9 cellular contexts compared by ENCODE assay signal in the genomic region with DNA sequence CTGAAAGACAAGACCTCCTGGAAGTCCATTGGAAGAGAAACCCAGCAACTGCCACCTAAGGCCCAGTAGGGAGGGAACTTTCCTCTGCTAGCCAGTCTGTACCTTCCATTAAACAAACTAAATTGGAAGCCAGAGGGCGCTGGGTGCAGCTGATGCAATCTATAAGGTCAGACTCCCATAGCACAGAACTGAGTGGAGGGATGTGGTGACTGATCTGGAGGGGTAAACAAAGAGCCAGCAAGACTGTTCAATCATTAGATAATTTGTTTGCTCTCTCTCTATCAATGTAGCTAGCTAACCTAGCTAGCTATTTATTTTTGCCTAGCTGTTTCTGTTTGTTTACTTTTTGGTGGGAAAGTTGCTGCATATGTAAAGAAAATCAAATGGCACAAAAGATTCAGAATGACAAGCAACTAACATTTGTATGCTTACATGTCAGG.
A peak's percentile ranks its signal among the peaks of the same experiment; 100 is the strongest.
DNase-seq lines count a peak whose midpoint lies in the region; ATAC-seq and TF ChIP-seq lines count a peak whose summit lies in the region.
"Had no signal": no experiment of that assay in that cellular context is flagged by ENCODE, and none has a peak within 500 bp of the region (broad histone marks: within the 10 kb centered on the region; RNA-seq: fewer than 3 reads in every experiment).

No MANE protein-coding gene starts in this region.

- H3K27ac ChIP-seq in IMR-90 (ENCODE audit: insufficient read depth, low read length): peak overlapping the region; percentile 0; the same call in 1 of the 2 replicates

- no peak for TF ChIP-seq POLR2A in IMR-90 (IDR thresholded peaks at IDR 0.05; ENCODE audit: low read depth, low read length)

- H2BK20ac ChIP-seq in IMR-90 (ENCODE audit: low read depth, low read length): peak overlapping the region; percentile 81

- no peak overlapping the region for H2AK9ac ChIP-seq in IMR-90 (replicated peaks; ENCODE audit: low read depth, low read length, poor library complexity)

- no peaks in the 10 kb centered on the region for H3K36me3 Mint-ChIP-seq in nephron progenitor cell (ENCODE audit: low read depth)
- H3K36me3 Mint-ChIP-seq: IgD-negative memory B cell had no signal

- H3K4me3 ChIP-seq in IMR-90 (ENCODE audit: insufficient read depth, low read depth, low read length): no peak overlapping the region

- in situ Hi-C loops in IMR-90 (cut with MboI; ENCODE audit: low sequenced_read_pairs): loop anchor here (5.0 kb wide), 2 partner anchors 971 to 1021 kb away; no protein-coding TSS in a partner anchor

- H4K8ac ChIP-seq in IMR-90 (ENCODE audit: low read depth in 2 of 2, low read length in 2 of 2): peak overlapping the region in 1 of 2 experiments; percentile 53; a peak in 1 of 4 replicates

- H3K4me1 Mint-ChIP-seq in nephron progenitor cell: no peaks in the 10 kb centered on the region
- H3K4me1 Mint-ChIP-seq: IgD-negative memory B cell had no signal

- H4K20me1 ChIP-seq in IMR-90 (ENCODE audit: insufficient read depth, low read length): no peaks in the 10 kb centered on the region

- no CpG with 5 or more reads among the region's 1 CpG for WGBS in IMR-90 (ENCODE audit: extremely low coverage in 2 of 2, insufficient read length in 1 of 2), 2 experiments

- H3K27ac Mint-ChIP-seq in nephron progenitor cell: no peak overlapping the region
- H3K27ac Mint-ChIP-seq: IgD-negative memory B cell had no signal

- H3K4me1 ChIP-seq in IMR-90 (ENCODE audit: control insufficient read depth, insufficient read depth, low read length): peaks cover 8% of the 10 kb centered on the region

- H2AFZ ChIP-seq in IMR-90 (replicated peaks; ENCODE audit: low read length, poor library complexity): peak overlapping the region; percentile 52

- peak overlapping the region; percentile 88 for H3K18ac ChIP-seq in IMR-90 (ENCODE audit: low read depth, low read length)

- TF ChIP-seq RAD21 in IMR-90 (IDR thresholded peaks at IDR 0.05; ENCODE audit: low read length): peak; percentile 51

- BruUV-seq in IMR-90 (replicated peaks; lab: Mats Ljungman, UMichigan): no TSS peak

- H3K9me3 ChIP-seq in IMR-90 (ENCODE audit: control insufficient read depth, insufficient read depth, low read length): no peaks in the 10 kb centered on the region

- H4K91ac ChIP-seq in IMR-90 (ENCODE audit: insufficient read depth, low read depth, low read length): peak overlapping the region; percentile 77

- H2BK5ac ChIP-seq in IMR-90 (ENCODE audit: low read depth, low read length, poor library complexity, severe bottlenecking): no peak overlapping the region

- H3K36me3 ChIP-seq in IMR-90 (ENCODE audit: control insufficient read depth, insufficient read depth, low read length): no peaks in the 10 kb centered on the region

- ATAC-seq in GM18868 (IDR thresholded peaks at IDR 0.05; ENCODE audit: unreplicated experiment) (peak; percentile 87), IMR-90 (ENCODE audit: low read depth) (peak; percentile 36; the same call in 1 of the 2 replicates), GM19328 (IDR thresholded peaks at IDR 0.05; ENCODE audit: unreplicated experiment) (no peak)

- no peaks in the 10 kb centered on the region for H3K9me3 Mint-ChIP-seq in nephron progenitor cell
- H3K9me3 Mint-ChIP-seq: IgD-negative memory B cell had no signal

- DNase-seq in AG20443 (ENCODE audit: low spot score): peak; percentile 18
- DNase-seq in IMR-90: peak; percentile 46
- DNase-seq in T-helper 1 cell: peak in 4 of 5 donors; percentile 1 to 58 (median 11)
- DNase-seq in ecto neural progenitor cell (ENCODE audit: low spot score): peak; percentile 62
- DNase-seq in nephron progenitor cell: peak; percentile 22
- DNase-seq in posterior cingulate gyrus: no peak

- no peak overlapping the region for H3K4me2 ChIP-seq in IMR-90 (ENCODE audit: low read depth, low read length)

- POLR2A ChIA-PET in IMR-90 (lab: Charles Lee; ENCODE audit: unreplicated experiment): no interaction called here

- TF ChIP-seq CTCF in IMR-90 (conservative IDR thresholded peaks at IDR 0.05; ENCODE audit: low read depth, low read length) (peak; percentile 46), nephron progenitor cell (IDR thresholded peaks at IDR 0.05) (peak; percentile 22)

- no peak overlapping the region for H3K56ac ChIP-seq in IMR-90 (ENCODE audit: extremely low read depth, insufficient read depth, low read length)

- H2AK5ac ChIP-seq in IMR-90 (ENCODE audit: low read depth, low read length): peak overlapping the region; percentile 51; the same call in 1 of the 2 replicates

- peaks cover 6% of the 10 kb centered on the region for H3K27me3 Mint-ChIP-seq in nephron progenitor cell (ENCODE audit: low read depth, poor library complexity)
- H3K27me3 Mint-ChIP-seq: IgD-negative memory B cell had no signal

- H3K4ac ChIP-seq in IMR-90 (ENCODE audit: low read depth, low read length): peak overlapping the region; percentile 53; the same call in 1 of the 2 replicates

- H3K23ac ChIP-seq in IMR-90 (ENCODE audit: low read depth, low read length): peak overlapping the region; percentile 57; the same call in 1 of the 2 replicates

- no peak overlapping the region for H3K4me3 Mint-ChIP-seq in nephron progenitor cell
- H3K4me3 Mint-ChIP-seq: IgD-negative memory B cell had no signal

- no peaks in the 10 kb centered on the region for H3K9me1 ChIP-seq in IMR-90 (ENCODE audit: insufficient read depth, low read length)

- H3K9ac ChIP-seq in IMR-90 (ENCODE audit: low read depth, low read length): no peak overlapping the region

- peak overlapping the region; percentile 75; the same call in 1 of the 3 replicates for H2BK15ac ChIP-seq in IMR-90 (ENCODE audit: low read depth, low read length)

- intact Hi-C loops in IMR-90 (cut with micrococcal nuclease): loop anchor here (10.0 kb wide), 4 partner anchors 448 to 1158 kb away; no protein-coding TSS in a partner anchor
- intact Hi-C loops in posterior cingulate gyrus (cut with DNase I): no loop called here

- peak overlapping the region; percentile 57 for H3K14ac ChIP-seq in IMR-90 (replicated peaks; ENCODE audit: low read depth, low read length)

- no peaks in the 10 kb centered on the region for H3K27me3 ChIP-seq in IMR-90 (ENCODE audit: control insufficient read depth, insufficient read depth, low read length)

- CTCF ChIA-PET in IMR-90 (lab: Yijun Ruan, JAX): interaction anchor here (0.5 to 1.3 kb wide), 7 partner anchors 16 to 966 kb away, joined by 3 to 5 read pairs (median 4); no protein-coding TSS in a partner anchor

- H4K5ac ChIP-seq in IMR-90 (ENCODE audit: low read depth, low read length): peak overlapping the region; percentile 70

- dilution Hi-C loops in IMR-90 (cut with HindIII; ENCODE audit: low sequenced_read_pairs, unreplicated experiment): no loop called here

- H3K79me1 ChIP-seq in IMR-90 (ENCODE audit: low read depth in 1 of 2, low read length in 2 of 2): no peaks in the 10 kb centered on the region

- peak overlapping the region; percentile 72 for H2BK120ac ChIP-seq in IMR-90 (ENCODE audit: low read depth, low read length)

TF ChIP-seq in IMR-90, 13 proteins besides CTCF, POLR2A, EP300 and RAD21:
- TF ChIP-seq SMC3 (IDR thresholded peaks at IDR 0.05; ENCODE audit: low read depth, low read length) (peak; percentile 38), MAZ (IDR thresholded peaks at IDR 0.05; ENCODE audit: borderline replicate concordance, low read depth, low read length) (no peak), CEBPB (IDR thresholded peaks at IDR 0.05; ENCODE audit: low read depth, low read length) (peak; percentile 61; the same call in 1 of the 2 replicates), MXI1 (IDR thresholded peaks at IDR 0.05; ENCODE audit: borderline replicate concordance, low read depth, low read length) (no peak), CHD1 (IDR thresholded peaks at IDR 0.05; ENCODE audit: low read depth, low read length) (no peak)

Comparison
In these comparisons a context has a peak if more than half of its experiments do, and no peak if none do; other contexts are left out.
1. DNase-seq: peak in AG20443 (single experiment), IMR-90 (single experiment), T-helper 1 cell (4 of 5), ecto neural progenitor cell (single experiment) and nephron progenitor cell (single experiment); none in posterior cingulate gyrus (0 of 10).